Comparison of ENCODE assay signal across 7 cellular contexts in genomic region chr12:48852734-48853168, GRCh38. TPM values are rescaled to one million over a fixed set of nuclear protein-coding genes. Genes with fewer than 3 reads are reported as not detected.
DNase-seq lines count a peak whose midpoint lies in the region; TF ChIP-seq lines count a peak whose summit lies in the region.

No MANE protein-coding gene starts in this region.

- H3K9me3 ChIP-seq in GM23248 (ENCODE audit: low read depth) = no peaks in the 10 kb centered on the region
- H3K9me3 ChIP-seq in esophagus squamous epithelium = no peaks in the 10 kb centered on the region

- H3K4me3 ChIP-seq in GM23248 (peak overlapping the region; percentile 90), esophagus squamous epithelium (peak overlapping the region; percentile 74 to 99 (median 95)), retinal pigment epithelial cell (ENCODE audit: low read length) (peak overlapping the region; percentile 97)

- in situ Hi-C loops in GM23248 (cut with MboI) = no loop called here

- WGBS in GM23248 (ENCODE audit: low coverage in 1 of 2, low lambda C conversion rate in 2 of 2, missing lambda C conversion rate in 2 of 2), 2 experiments = 0 to 1% methylated on average over 5 of the region's 5 CpGs
- WGBS in esophagus squamous epithelium, 2 donors = 3% methylated on average over 5 of the region's 5 CpGs

- H3K4me1 ChIP-seq in GM23248 (ENCODE audit: insufficient read depth) (peaks cover 12% of the 10 kb centered on the region), esophagus squamous epithelium (peaks cover 10 to 46% (median 17%) of the 10 kb centered on the region in 3 donors)

- peak overlapping the region; percentile 94 for H3K9ac ChIP-seq in GM23248

- TF ChIP-seq POLR2A in esophagus squamous epithelium (IDR thresholded peaks at IDR 0.05) = no peak

- peaks cover 42% of the 10 kb centered on the region for H3K79me2 ChIP-seq in GM23248 (ENCODE audit: insufficient read depth)

- H3K9me2 ChIP-seq in GM23248 (ENCODE audit: insufficient read depth) = no peaks in the 10 kb centered on the region

- TF ChIP-seq CTCF in esophagus squamous epithelium (IDR thresholded peaks at IDR 0.05) = no peak
- TF ChIP-seq CTCF in retinal pigment epithelial cell (conservative IDR thresholded peaks at IDR 0.05; ENCODE audit: low read depth, low read length) = no peak

- H3K27me3 ChIP-seq in GM23248 (replicated peaks; ENCODE audit: insufficient read depth) (no peaks in the 10 kb centered on the region), esophagus squamous epithelium (no peaks in the 10 kb centered on the region)

- H3F3A ChIP-seq in GM23248 (ENCODE audit: insufficient read depth) = no peaks in the 10 kb centered on the region

- peak overlapping the region; percentile 94 for H2AFZ ChIP-seq in GM23248

- DNase-seq in GM23248 = no peak
- DNase-seq in RPMI8226 = peak; percentile 29
- no peak for DNase-seq in esophagus squamous epithelium (lab: John Stamatoyannopoulos, UW)
- no peak for DNase-seq in retinal pigment epithelial cell (ENCODE audit: low read depth)
- DNase-seq in UCSD-AML1 (lab: John Stamatoyannopoulos, UW; ENCODE audit: unreplicated experiment) = no peak
- no peak for DNase-seq in nucleus accumbens (lab: John Stamatoyannopoulos, UW)
- DNase-seq in HK-2 (ENCODE audit: unreplicated experiment) = no peak

- peak overlapping the region; percentile 89 for H3K4me2 ChIP-seq in GM23248 (ENCODE audit: unreplicated experiment)

- intact Hi-C loops in esophagus squamous epithelium (cut with DNase I) = loop anchor here (2.0 kb wide), 1 partner anchor 38 kb away; no protein-coding TSS in a partner anchor

- H3K36me3 ChIP-seq in GM23248 (ENCODE audit: low read depth) (no peaks in the 10 kb centered on the region), esophagus squamous epithelium (peaks cover 0 to 24% (median 0%) of the 10 kb centered on the region in 3 donors)

- peak overlapping the region; percentile 34 for H3K27ac ChIP-seq in GM23248
- peak overlapping the region; percentile 89 to 92 (median 90) for H3K27ac ChIP-seq in esophagus squamous epithelium

- H4K20me1 ChIP-seq in GM23248 (ENCODE audit: insufficient read depth) = no peaks in the 10 kb centered on the region

RNA-seq across cellular contexts. Expression of gene DDX23, which starts 0.8 kb away (rescaled TPM):
- total RNA-seq in GM23248 (2014; rRNA removed; shearing (Covaris generic)) = 56.5 and 61.0 TPM in 2 replicates
- 32.1 and 34.2 TPM in 2 replicates for polyA plus RNA-seq in GM23248 (2016; fragmentation: Nextera tagmentation; extraction: Ambion mirVana)
- total RNA-seq in esophagus squamous epithelium = 10 to 100 TPM; 46.0 to 71.5 (median 56.7) TPM

RNA-seq across cellular contexts. Expression of gene RND1, which starts 12.9 kb away (rescaled TPM):
- total RNA-seq in GM23248 (2014; rRNA removed; shearing (Covaris generic)) = 0.32 TPM in 1 of 2 replicates, not detected in the other
- polyA plus RNA-seq in GM23248 (2016; fragmentation: Nextera tagmentation; extraction: Ambion mirVana) = 0.13 TPM in 1 of 2 replicates, not detected in the other
- 1 to 10 TPM in 2 of 4 donors, under 1 TPM in 2; 0.57 to 6.1 (median 0.95) TPM for total RNA-seq in esophagus squamous epithelium

RNA-seq across cellular contexts. Expression of gene CACNB3, which starts 34.5 kb away (rescaled TPM):
- 18.6 and 26.8 TPM in 2 replicates for total RNA-seq in GM23248 (2014; rRNA removed; shearing (Covaris generic))
- polyA plus RNA-seq in GM23248 (2016; fragmentation: Nextera tagmentation; extraction: Ambion mirVana) = 22.4 and 22.6 TPM in 2 replicates
- 10 to 100 TPM; 13.4 to 19.5 (median 14.0) TPM for total RNA-seq in esophagus squamous epithelium
